Comparison of ENCODE assay signal across 1 cellular context in genomic region chr7:152989889-152990380, GRCh38.
TF ChIP-seq lines count a peak whose summit lies in the region.

No MANE protein-coding gene starts in this region.

TF ChIP-seq in IMR-90, 13 proteins besides CTCF, POLR2A, EP300 and RAD21 (continued from another document):
- TF ChIP-seq ELK1 (IDR thresholded peaks at IDR 0.05; ENCODE audit: borderline replicate concordance, low read depth, low read length): no peak
